In the genomic region with DNA sequence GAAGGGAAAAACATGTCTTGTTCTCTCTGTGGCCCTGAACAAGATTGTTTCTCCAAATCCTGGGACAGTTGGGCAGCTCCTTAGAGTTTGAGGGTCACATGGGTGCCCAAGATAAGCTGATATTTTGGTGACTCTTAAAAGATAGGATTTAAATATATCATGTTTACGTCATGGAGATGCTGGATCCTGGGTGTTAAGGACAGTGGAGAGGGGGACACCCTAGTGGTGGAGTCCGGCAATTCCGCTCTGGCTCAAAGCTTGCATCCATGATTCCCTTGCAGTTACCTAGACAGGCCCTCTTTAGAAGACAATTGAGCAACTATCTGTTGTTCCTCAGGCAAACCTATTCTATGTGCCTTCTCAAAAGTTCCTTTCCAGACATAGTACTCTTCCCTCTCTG, we compare ENCODE assay signal across 11 cellular contexts.
A peak's percentile ranks its signal among the peaks of the same experiment; 100 is the strongest.
DNase-seq lines count a peak whose midpoint lies in the region; ATAC-seq and TF ChIP-seq lines count a peak whose summit lies in the region.
"Had no signal": no experiment of that assay in that cellular context is flagged by ENCODE, and none has a peak within 500 bp of the region (broad histone marks: within the 10 kb centered on the region; RNA-seq: fewer than 3 reads in every experiment).

No MANE protein-coding gene starts in this region.

- TF ChIP-seq CTCF in 22Rv1 (IDR thresholded peaks at IDR 0.05) (peak; percentile 34), GM12872 (IDR thresholded peaks at IDR 0.05; ENCODE audit: insufficient read depth, low read depth, low read length) (peak; percentile 41; the same call in 2 of the 3 replicates), OCI-LY7 (conservative IDR thresholded peaks at IDR 0.05; ENCODE audit: low read length) (peak; percentile 43; the same call in 1 of the 2 replicates)

- H3K4me2 ChIP-seq in OCI-LY7 (ENCODE audit: low read length) = no peak overlapping the region

- H4K20me1 ChIP-seq in OCI-LY7 (ENCODE audit: insufficient read depth, low read length) = no peaks in the 10 kb centered on the region

- POLR2A ChIA-PET in OCI-LY7 (lab: Charles Lee) = no interaction called here

- no peak for TF ChIP-seq POLR2A in erythroblast (IDR thresholded peaks at IDR 0.05; ENCODE audit: low read length)

- H3K79me2 ChIP-seq in OCI-LY7 (ENCODE audit: insufficient read depth, low read depth, low read length) = no peaks in the 10 kb centered on the region

- no peaks in the 10 kb centered on the region for H3K36me3 ChIP-seq in OCI-LY7 (ENCODE audit: insufficient read depth, low read length)
- H3K36me3 ChIP-seq: SJCRH30 had no signal

- H3K27ac ChIP-seq in 22Rv1 (no peak overlapping the region), OCI-LY7 (ENCODE audit: low read depth, low read length, poor library complexity, severe bottlenecking) (no peak overlapping the region)
- H3K27ac ChIP-seq: SJCRH30 had no signal

- no peaks in the 10 kb centered on the region for H3K9me3 ChIP-seq in OCI-LY7 (ENCODE audit: low read length)
- H3K9me3 ChIP-seq: SJCRH30 had no signal

- no peaks in the 10 kb centered on the region for H3K9me2 ChIP-seq in OCI-LY7 (ENCODE audit: insufficient read depth, low read length)

- H3K4me3 ChIP-seq in OCI-LY7 (ENCODE audit: low read depth, low read length, poor library complexity, severe bottlenecking) = no peak overlapping the region
- H3K4me3 ChIP-seq: SJCRH30 had no signal

- no peaks in the 10 kb centered on the region for H3K4me1 ChIP-seq in OCI-LY7 (ENCODE audit: insufficient read depth, low read length, poor library complexity, severe bottlenecking)
- H3K4me1 ChIP-seq: SJCRH30 had no signal

- CTCF ChIA-PET in OCI-LY7 (lab: Charles Lee; ENCODE audit: unreplicated experiment) = no interaction called here

- H2AFZ ChIP-seq in OCI-LY7 (ENCODE audit: low read length) = no peak overlapping the region

- ATAC-seq in GM18873 (IDR thresholded peaks at IDR 0.05; ENCODE audit: low FRiP score, unreplicated experiment) (no peak), HG02642 (IDR thresholded peaks at IDR 0.05; ENCODE audit: poor library complexity, unreplicated experiment) (no peak)

- DNase-seq in OCI-LY7 (ENCODE audit: low spot score) = no peak
- peak; percentile 39 to 48 for DNase-seq in erythroblast (lab: John Stamatoyannopoulos, UW)
- no peak for DNase-seq in cerebellar nuclear complex (lab: John Stamatoyannopoulos, UW)
- no peak for DNase-seq in T1000 (lab: John Stamatoyannopoulos, UW)
- DNase-seq: activated CD4-positive, alpha-beta T cell treated with anti-CD3 and anti-CD28 coated beads for 1 hour; NCI-H2171 had no signal

- no TSS peak for BruUV-seq in OCI-LY7 (replicated peaks; lab: Mats Ljungman, UMichigan)

- intact Hi-C loops in OCI-LY7 (cut with micrococcal nuclease; ENCODE audit: unreplicated experiment) = no loop called here

Comparison
In these comparisons a context has a peak if more than half of its experiments do, and no peak if none do; other contexts are left out.
1. DNase-seq: peak in erythroblast (2 of 2); none in OCI-LY7 (single experiment), cerebellar nuclear complex (0 of 2) and T1000 (single experiment).
2. Peak in every context shown above with its lines, with median percentiles within 50 percentile points of each other: CTCF ChIP-seq.